10 cellular contexts compared by ENCODE assay signal in genomic region chr9:696332-697090, GRCh38.
A peak's percentile ranks its signal among the peaks of the same experiment; 100 is the strongest.
DNase-seq lines count a peak whose midpoint lies in the region; ATAC-seq and TF ChIP-seq lines count a peak whose summit lies in the region.
"Had no signal": no experiment of that assay in that cellular context is flagged by ENCODE, and none has a peak within 500 bp of the region (broad histone marks: within the 10 kb centered on the region; RNA-seq: fewer than 3 reads in every experiment).

No MANE protein-coding gene starts in this region.

- peak; percentile 41 for TF ChIP-seq CTCF in choroid plexus epithelial cell (conservative IDR thresholded peaks at IDR 0.05; ENCODE audit: low read depth, low read length)
- TF ChIP-seq CTCF in left lung (IDR thresholded peaks at IDR 0.05), result no peak

- H3K36me3 ChIP-seq in MG63 (peaks cover 19% of the 10 kb centered on the region), left lung (no peaks in the 10 kb centered on the region), thymus (ENCODE audit: control insufficient read depth, insufficient read depth) (no peaks in the 10 kb centered on the region)

- no peaks in the 10 kb centered on the region for H3K9me3 ChIP-seq in MG63
- H3K9me3 ChIP-seq in left lung, result no peaks in the 10 kb centered on the region
- H3K9me3 ChIP-seq in thymus (ENCODE audit: control insufficient read depth), result no peaks in the 10 kb centered on the region

- H3K27me3 ChIP-seq in MG63 (no peaks in the 10 kb centered on the region), left lung (no peaks in the 10 kb centered on the region), thymus (ENCODE audit: control insufficient read depth, insufficient read depth) (no peaks in the 10 kb centered on the region)

- WGBS in thymus, result 72% methylated on average over 8 of the region's 8 CpGs

- no peak overlapping the region for H3K27ac ChIP-seq in left lung
- H3K27ac ChIP-seq in thymus (ENCODE audit: low read depth), result peak overlapping the region; percentile 69
- H3K27ac ChIP-seq: VCaP had no signal

- DNase-seq in MG63, result peak; percentile 67
- DNase-seq in choroid plexus epithelial cell (ENCODE audit: low read depth), result peak; percentile 83
- no peak for DNase-seq in left lung
- DNase-seq in SKM-1 treated with dmso at 0.1 percent for 144 hours (lab: John Stamatoyannopoulos, UW; ENCODE audit: unreplicated experiment), result no peak
- no peak for DNase-seq in NOMO-1 treated with dmso at 0.1 percent for 144 hours (lab: John Stamatoyannopoulos, UW; ENCODE audit: unreplicated experiment)
- DNase-seq in activated CD4-positive, CD25-positive, alpha-beta regulatory T cell treated with anti-CD3 and anti-CD28 coated beads, Interleukin-2, amount 50 U/mL, for 72 hours, result no peak
- DNase-seq: NCI-H1436 treated with DMSO at 0.1 percent for 48 hours had no signal

- H3K4me3 ChIP-seq in MG63 (no peak overlapping the region), choroid plexus epithelial cell (ENCODE audit: low read depth, low read length) (no peak overlapping the region), left lung (no peak overlapping the region), thymus (ENCODE audit: low read length) (no peak overlapping the region)

- intact Hi-C loops in left lung (cut with DNase I), result no loop called here

- H3K4me1 ChIP-seq in left lung (peaks cover 14 to 35% of the 10 kb centered on the region in 2 donors), thymus (ENCODE audit: control insufficient read depth, insufficient read depth, low read length) (peaks cover 6% of the 10 kb centered on the region)

- ATAC-seq in left lung, result peak; percentile 67
- ATAC-seq in HG03045 (IDR thresholded peaks at IDR 0.05; ENCODE audit: unreplicated experiment), result no peak

Comparison
In these comparisons a context has a peak if more than half of its experiments do, and no peak if none do; other contexts are left out.
1. DNase-seq: peak in MG63 (single experiment) and choroid plexus epithelial cell (single experiment); none in left lung (0 of 2), SKM-1 treated with dmso at 0.1 percent for 144 hours (single experiment), NOMO-1 treated with dmso at 0.1 percent for 144 hours (single experiment) and activated CD4-positive, CD25-positive, alpha-beta regulatory T cell treated with anti-CD3 and anti-CD28 coated beads, Interleukin-2, amount 50 U/mL, for 72 hours (single experiment).